Comparison of ENCODE assay signal across 1 cellular context in the genomic region with DNA sequence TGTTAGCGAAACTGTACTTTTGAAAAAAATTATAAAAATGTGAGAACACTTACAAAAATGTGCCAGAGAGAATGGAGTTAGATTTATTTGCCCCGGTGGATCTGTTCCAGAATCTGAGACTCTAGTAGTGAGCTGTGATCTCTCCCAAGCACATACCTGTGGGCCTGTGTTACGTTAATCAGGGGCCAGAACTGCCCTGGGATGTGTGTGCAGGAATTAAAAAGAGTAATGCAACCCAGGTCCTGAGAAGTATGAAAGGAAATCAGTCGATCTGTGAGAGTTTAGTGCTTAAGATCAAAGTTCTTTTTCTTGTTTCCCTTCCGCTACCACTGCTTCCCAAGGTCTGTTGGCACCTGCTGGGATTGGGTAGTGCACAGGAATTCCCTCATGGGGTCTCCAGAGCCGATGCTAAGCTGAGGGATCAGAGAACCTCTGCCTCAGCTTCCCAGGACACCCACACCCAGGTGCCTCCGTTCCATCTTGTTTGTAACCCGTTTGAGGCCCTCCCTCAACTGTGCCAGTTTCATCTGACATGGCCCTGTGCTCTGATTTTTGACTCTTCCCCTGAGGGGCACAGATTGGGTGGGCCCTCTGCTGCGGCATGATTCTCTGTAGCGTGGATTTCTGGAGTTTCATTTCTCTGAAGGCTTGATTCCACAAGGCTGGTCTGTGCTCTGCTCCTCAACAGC.
TF ChIP-seq lines count a peak whose summit lies in the region.

No MANE protein-coding gene starts in this region.

TF ChIP-seq in HepG2, 621 proteins besides CTCF, POLR2A, EP300 and RAD21 (continued from another document):
- TF ChIP-seq, protein P1, sequence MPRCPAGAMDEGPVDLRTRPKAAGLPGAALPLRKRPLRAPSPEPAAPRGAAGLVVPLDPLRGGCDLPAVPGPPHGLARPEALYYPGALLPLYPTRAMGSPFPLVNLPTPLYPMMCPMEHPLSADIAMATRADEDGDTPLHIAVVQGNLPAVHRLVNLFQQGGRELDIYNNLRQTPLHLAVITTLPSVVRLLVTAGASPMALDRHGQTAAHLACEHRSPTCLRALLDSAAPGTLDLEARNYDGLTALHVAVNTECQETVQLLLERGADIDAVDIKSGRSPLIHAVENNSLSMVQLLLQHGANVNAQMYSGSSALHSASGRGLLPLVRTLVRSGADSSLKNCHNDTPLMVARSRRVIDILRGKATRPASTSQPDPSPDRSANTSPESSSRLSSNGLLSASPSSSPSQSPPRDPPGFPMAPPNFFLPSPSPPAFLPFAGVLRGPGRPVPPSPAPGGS (CRISPR knock-in tag; IDR thresholded peaks at IDR 0.05) = 0 out of 2 replicates have a peak, but pooled peaks have one; percentile 37
- TF ChIP-seq, protein P2, sequence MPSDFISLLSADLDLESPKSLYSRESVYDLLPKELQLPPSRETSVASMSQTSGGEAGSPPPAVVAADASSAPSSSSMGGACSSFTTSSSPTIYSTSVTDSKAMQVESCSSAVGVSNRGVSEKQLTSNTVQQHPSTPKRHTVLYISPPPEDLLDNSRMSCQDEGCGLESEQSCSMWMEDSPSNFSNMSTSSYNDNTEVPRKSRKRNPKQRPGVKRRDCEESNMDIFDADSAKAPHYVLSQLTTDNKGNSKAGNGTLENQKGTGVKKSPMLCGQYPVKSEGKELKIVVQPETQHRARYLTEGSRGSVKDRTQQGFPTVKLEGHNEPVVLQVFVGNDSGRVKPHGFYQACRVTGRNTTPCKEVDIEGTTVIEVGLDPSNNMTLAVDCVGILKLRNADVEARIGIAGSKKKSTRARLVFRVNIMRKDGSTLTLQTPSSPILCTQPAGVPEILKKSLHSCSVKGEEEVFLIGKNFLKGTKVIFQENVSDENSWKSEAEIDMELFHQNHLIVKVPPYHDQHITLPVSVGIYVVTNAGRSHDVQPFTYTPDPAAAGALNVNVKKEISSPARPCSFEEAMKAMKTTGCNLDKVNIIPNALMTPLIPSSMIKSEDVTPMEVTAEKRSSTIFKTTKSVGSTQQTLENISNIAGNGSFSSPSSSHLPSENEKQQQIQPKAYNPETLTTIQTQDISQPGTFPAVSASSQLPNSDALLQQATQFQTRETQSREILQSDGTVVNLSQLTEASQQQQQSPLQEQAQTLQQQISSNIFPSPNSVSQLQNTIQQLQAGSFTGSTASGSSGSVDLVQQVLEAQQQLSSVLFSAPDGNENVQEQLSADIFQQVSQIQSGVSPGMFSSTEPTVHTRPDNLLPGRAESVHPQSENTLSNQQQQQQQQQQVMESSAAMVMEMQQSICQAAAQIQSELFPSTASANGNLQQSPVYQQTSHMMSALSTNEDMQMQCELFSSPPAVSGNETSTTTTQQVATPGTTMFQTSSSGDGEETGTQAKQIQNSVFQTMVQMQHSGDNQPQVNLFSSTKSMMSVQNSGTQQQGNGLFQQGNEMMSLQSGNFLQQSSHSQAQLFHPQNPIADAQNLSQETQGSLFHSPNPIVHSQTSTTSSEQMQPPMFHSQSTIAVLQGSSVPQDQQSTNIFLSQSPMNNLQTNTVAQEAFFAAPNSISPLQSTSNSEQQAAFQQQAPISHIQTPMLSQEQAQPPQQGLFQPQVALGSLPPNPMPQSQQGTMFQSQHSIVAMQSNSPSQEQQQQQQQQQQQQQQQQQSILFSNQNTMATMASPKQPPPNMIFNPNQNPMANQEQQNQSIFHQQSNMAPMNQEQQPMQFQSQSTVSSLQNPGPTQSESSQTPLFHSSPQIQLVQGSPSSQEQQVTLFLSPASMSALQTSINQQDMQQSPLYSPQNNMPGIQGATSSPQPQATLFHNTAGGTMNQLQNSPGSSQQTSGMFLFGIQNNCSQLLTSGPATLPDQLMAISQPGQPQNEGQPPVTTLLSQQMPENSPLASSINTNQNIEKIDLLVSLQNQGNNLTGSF (CRISPR knock-in tag; IDR thresholded peaks at IDR 0.05) = no peak
- TF ChIP-seq, protein P3, sequence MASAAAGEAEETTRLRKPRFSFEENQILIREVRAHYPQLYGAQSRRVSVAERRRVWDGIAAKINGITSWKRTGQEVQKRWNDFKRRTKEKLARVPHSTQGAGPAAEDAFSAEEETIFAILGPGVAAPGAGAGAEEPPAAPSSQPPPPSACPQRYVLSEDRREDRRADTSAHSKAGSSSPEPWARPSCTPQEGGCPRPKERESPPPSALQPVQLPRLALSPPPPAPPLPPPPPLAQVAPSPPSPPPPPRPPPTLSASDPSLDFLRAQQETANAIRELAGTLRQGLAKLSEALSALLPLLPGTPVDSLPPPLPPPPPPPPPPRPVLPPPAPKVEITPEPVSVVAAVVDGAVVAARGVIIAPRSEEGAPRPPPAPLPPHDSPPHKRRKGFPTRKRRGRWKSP (CRISPR knock-in tag; IDR thresholded peaks at IDR 0.05) = no peak
- TF ChIP-seq PHF21A (CRISPR knock-in tag; IDR thresholded peaks at IDR 0.05) (0 out of 2 replicates have a peak, but pooled peaks have one; percentile 19), ZZZ3 (CRISPR knock-in tag; IDR thresholded peaks at IDR 0.05; ENCODE audit: borderline replicate concordance) (no peak), ERF (CRISPR knock-in tag; IDR thresholded peaks at IDR 0.05) (no peak), MED8 (CRISPR knock-in tag; IDR thresholded peaks at IDR 0.05; ENCODE audit: insufficient replicate concordance) (no peak), RBM22 (optimal IDR thresholded peaks at IDR 0.05; ENCODE audit: low read length) (peak; percentile 5), ZNF225 (CRISPR knock-in tag; IDR thresholded peaks at IDR 0.05) (0 out of 2 replicates have a peak, but pooled peaks have one; percentile 30), ZNF34 (CRISPR knock-in tag; IDR thresholded peaks at IDR 0.05; ENCODE audit: borderline replicate concordance) (no peak), ZNF546 (CRISPR knock-in tag; conservative IDR thresholded peaks at IDR 0.05) (no peak)
- TF ChIP-seq, protein P4, sequence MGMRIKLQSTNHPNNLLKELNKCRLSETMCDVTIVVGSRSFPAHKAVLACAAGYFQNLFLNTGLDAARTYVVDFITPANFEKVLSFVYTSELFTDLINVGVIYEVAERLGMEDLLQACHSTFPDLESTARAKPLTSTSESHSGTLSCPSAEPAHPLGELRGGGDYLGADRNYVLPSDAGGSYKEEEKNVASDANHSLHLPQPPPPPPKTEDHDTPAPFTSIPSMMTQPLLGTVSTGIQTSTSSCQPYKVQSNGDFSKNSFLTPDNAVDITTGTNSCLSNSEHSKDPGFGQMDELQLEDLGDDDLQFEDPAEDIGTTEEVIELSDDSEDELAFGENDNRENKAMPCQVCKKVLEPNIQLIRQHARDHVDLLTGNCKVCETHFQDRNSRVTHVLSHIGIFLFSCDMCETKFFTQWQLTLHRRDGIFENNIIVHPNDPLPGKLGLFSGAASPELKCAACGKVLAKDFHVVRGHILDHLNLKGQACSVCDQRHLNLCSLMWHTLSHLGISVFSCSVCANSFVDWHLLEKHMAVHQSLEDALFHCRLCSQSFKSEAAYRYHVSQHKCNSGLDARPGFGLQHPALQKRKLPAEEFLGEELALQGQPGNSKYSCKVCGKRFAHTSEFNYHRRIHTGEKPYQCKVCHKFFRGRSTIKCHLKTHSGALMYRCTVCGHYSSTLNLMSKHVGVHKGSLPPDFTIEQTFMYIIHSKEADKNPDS (CRISPR knock-in tag; IDR thresholded peaks at IDR 0.05) = no peak
- TF ChIP-seq, protein P5, sequence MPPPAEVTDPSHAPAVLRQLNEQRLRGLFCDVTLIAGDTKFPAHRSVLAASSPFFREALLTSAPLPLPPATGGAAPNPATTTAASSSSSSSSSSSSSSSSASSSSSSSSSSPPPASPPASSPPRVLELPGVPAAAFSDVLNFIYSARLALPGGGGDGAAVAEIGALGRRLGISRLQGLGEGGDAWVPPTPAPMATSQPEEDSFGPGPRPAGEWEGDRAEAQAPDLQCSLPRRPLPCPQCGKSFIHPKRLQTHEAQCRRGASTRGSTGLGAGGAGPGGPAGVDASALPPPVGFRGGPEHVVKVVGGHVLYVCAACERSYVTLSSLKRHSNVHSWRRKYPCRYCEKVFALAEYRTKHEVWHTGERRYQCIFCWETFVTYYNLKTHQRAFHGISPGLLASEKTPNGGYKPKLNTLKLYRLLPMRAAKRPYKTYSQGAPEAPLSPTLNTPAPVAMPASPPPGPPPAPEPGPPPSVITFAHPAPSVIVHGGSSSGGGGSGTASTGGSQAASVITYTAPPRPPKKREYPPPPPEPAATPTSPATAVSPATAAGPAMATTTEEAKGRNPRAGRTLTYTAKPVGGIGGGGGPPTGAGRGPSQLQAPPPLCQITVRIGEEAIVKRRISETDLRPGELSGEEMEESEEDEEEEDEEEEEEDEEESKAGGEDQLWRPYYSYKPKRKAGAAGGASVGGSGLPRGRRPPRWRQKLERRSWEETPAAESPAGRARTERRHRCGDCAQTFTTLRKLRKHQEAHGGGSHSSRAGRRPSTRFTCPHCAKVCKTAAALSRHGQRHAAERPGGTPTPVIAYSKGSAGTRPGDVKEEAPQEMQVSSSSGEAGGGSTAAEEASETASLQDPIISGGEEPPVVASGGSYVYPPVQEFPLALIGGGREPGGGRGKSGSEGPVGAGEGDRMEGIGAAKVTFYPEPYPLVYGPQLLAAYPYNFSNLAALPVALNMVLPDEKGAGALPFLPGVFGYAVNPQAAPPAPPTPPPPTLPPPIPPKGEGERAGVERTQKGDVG (CRISPR knock-in tag; IDR thresholded peaks at IDR 0.05; ENCODE audit: borderline replicate concordance) = peak; percentile 33; the same call in 1 of the 2 replicates
- TF ChIP-seq, protein P6, sequence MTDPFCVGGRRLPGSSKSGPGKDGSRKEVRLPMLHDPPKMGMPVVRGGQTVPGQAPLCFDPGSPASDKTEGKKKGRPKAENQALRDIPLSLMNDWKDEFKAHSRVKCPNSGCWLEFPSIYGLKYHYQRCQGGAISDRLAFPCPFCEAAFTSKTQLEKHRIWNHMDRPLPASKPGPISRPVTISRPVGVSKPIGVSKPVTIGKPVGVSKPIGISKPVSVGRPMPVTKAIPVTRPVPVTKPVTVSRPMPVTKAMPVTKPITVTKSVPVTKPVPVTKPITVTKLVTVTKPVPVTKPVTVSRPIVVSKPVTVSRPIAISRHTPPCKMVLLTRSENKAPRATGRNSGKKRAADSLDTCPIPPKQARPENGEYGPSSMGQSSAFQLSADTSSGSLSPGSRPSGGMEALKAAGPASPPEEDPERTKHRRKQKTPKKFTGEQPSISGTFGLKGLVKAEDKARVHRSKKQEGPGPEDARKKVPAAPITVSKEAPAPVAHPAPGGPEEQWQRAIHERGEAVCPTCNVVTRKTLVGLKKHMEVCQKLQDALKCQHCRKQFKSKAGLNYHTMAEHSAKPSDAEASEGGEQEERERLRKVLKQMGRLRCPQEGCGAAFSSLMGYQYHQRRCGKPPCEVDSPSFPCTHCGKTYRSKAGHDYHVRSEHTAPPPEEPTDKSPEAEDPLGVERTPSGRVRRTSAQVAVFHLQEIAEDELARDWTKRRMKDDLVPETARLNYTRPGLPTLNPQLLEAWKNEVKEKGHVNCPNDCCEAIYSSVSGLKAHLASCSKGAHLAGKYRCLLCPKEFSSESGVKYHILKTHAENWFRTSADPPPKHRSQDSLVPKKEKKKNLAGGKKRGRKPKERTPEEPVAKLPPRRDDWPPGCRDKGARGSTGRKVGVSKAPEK (CRISPR knock-in tag; IDR thresholded peaks at IDR 0.05; ENCODE audit: borderline replicate concordance) = no peak
- TF ChIP-seq, protein P7, sequence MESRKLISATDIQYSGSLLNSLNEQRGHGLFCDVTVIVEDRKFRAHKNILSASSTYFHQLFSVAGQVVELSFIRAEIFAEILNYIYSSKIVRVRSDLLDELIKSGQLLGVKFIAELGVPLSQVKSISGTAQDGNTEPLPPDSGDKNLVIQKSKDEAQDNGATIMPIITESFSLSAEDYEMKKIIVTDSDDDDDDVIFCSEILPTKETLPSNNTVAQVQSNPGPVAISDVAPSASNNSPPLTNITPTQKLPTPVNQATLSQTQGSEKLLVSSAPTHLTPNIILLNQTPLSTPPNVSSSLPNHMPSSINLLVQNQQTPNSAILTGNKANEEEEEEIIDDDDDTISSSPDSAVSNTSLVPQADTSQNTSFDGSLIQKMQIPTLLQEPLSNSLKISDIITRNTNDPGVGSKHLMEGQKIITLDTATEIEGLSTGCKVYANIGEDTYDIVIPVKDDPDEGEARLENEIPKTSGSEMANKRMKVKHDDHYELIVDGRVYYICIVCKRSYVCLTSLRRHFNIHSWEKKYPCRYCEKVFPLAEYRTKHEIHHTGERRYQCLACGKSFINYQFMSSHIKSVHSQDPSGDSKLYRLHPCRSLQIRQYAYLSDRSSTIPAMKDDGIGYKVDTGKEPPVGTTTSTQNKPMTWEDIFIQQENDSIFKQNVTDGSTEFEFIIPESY (CRISPR knock-in tag; IDR thresholded peaks at IDR 0.05) = 0 out of 2 replicates have a peak, but pooled peaks have one; percentile 18
